ENCODE assay signal across 8 cellular contexts in genomic region chr5:140725799-140726471, GRCh38. TPM values are rescaled to one million over a fixed set of nuclear protein-coding genes. Genes with fewer than 3 reads are reported as not detected.
DNase-seq lines count a peak whose midpoint lies in the region; ATAC-seq and TF ChIP-seq lines count a peak whose summit lies in the region.

No MANE protein-coding gene starts in this region.

- no peaks in the 10 kb centered on the region for H4K20me1 ChIP-seq in hepatocyte (ENCODE audit: insufficient read depth, poor library complexity, severe bottlenecking)

- no peak overlapping the region for H3K27ac ChIP-seq in hepatocyte

- peak overlapping the region; percentile 59 for H2AFZ ChIP-seq in hepatocyte

- peak overlapping the region; percentile 76 for H3K4me3 Mint-ChIP-seq in activated naive CD8-positive, alpha-beta T cell treated with anti-CD3 and anti-CD28 coated beads for 36 hours

- 6% methylated on average over 23 of the region's 23 CpGs for WGBS in hepatocyte (ENCODE audit: low lambda C conversion rate, missing lambda C conversion rate)

- peaks cover 2% of the 10 kb centered on the region for H3K9me3 Mint-ChIP-seq in activated naive CD8-positive, alpha-beta T cell treated with anti-CD3 and anti-CD28 coated beads for 36 hours

- peak overlapping the region; percentile 80 for H3K27ac Mint-ChIP-seq in activated naive CD8-positive, alpha-beta T cell treated with anti-CD3 and anti-CD28 coated beads for 36 hours

- peaks cover 48% of the 10 kb centered on the region for H3K27me3 Mint-ChIP-seq in activated naive CD8-positive, alpha-beta T cell treated with anti-CD3 and anti-CD28 coated beads for 36 hours

- H3K27me3 ChIP-seq in hepatocyte: no peaks in the 10 kb centered on the region

- H3K36me3 ChIP-seq in hepatocyte (replicated peaks; ENCODE audit: insufficient read depth, low read depth): no peaks in the 10 kb centered on the region

- TF ChIP-seq CTCF in hepatocyte (IDR thresholded peaks at IDR 0.05; ENCODE audit: poor library complexity): no peak

- H3K4me2 ChIP-seq in hepatocyte: peak overlapping the region; percentile 75

- no peaks in the 10 kb centered on the region for H3K4me1 ChIP-seq in hepatocyte (ENCODE audit: insufficient read depth)

- no peaks in the 10 kb centered on the region for H3K9me3 ChIP-seq in hepatocyte (ENCODE audit: low read depth)

- H3K36me3 Mint-ChIP-seq in activated naive CD8-positive, alpha-beta T cell treated with anti-CD3 and anti-CD28 coated beads for 36 hours: no peaks in the 10 kb centered on the region

- H3K9me2 ChIP-seq in hepatocyte (replicated peaks; ENCODE audit: insufficient read depth): no peaks in the 10 kb centered on the region

- ATAC-seq in GM19397 (IDR thresholded peaks at IDR 0.05; ENCODE audit: unreplicated experiment) (peak; percentile 86), HG03469 (IDR thresholded peaks at IDR 0.05; ENCODE audit: unreplicated experiment) (peak; percentile 87), SK-N-SH treated with all-trans-retinoic acid at 6 μM for 48 hours (peak; percentile 97)

- peaks cover 6% of the 10 kb centered on the region for H3K4me1 Mint-ChIP-seq in activated naive CD8-positive, alpha-beta T cell treated with anti-CD3 and anti-CD28 coated beads for 36 hours

- DNase-seq in CD1c-positive myeloid dendritic cell (ENCODE audit: extremely low spot score) (peak; percentile 76), hepatocyte (ENCODE audit: low spot score) (peak; percentile 93), smooth muscle cell of the brain vasculature (ENCODE audit: low read depth, low spot score) (peak; percentile 57), NCI-H1105 treated with DMSO at 0.1 percent for 48 hours (lab: John Stamatoyannopoulos, UW) (no peak)
- peak; percentile 77 for DNase-seq in activated naive CD8-positive, alpha-beta T cell treated with anti-CD3 and anti-CD28 coated beads for 36 hours

- peak overlapping the region; percentile 37 for H3K4me3 ChIP-seq in hepatocyte

- H3K79me2 ChIP-seq in hepatocyte: no peaks in the 10 kb centered on the region

TF ChIP-seq in SK-N-SH treated with all-trans-retinoic acid at 6 μM for 48 hours, 23 proteins besides CTCF, POLR2A, EP300 and RAD21:
- peak; percentile 61; the same call in 1 of the 2 replicates for TF ChIP-seq POU6F1 (CRISPR knock-in tag; IDR thresholded peaks at IDR 0.05; ENCODE audit: borderline replicate concordance, low read depth)
- TF ChIP-seq ZFP3 (CRISPR knock-in tag; IDR thresholded peaks at IDR 0.05): no peak
- no peak for TF ChIP-seq ZFP30 (CRISPR knock-in tag; IDR thresholded peaks at IDR 0.05)
- TF ChIP-seq CREB5 (CRISPR knock-in tag; IDR thresholded peaks at IDR 0.05; ENCODE audit: low read depth): no peak
- no peak for TF ChIP-seq PPARA (CRISPR knock-in tag; IDR thresholded peaks at IDR 0.05; ENCODE audit: borderline replicate concordance)
- TF ChIP-seq CSRNP3 (CRISPR knock-in tag; IDR thresholded peaks at IDR 0.05): no peak
- TF ChIP-seq ARNTL (CRISPR knock-in tag; IDR thresholded peaks at IDR 0.05; ENCODE audit: borderline replicate concordance, low read depth): no peak
- 0 out of 2 replicates have a peak, but pooled peaks have one; percentile 31 for TF ChIP-seq PATZ1 (CRISPR knock-in tag; IDR thresholded peaks at IDR 0.05; ENCODE audit: borderline replicate concordance)

RNA-seq across cellular contexts. Expression of gene ZMAT2, which starts 25.7 kb away (rescaled TPM):
- 10 to 100 TPM; 64.8 to 67.2 TPM for total RNA-seq in activated naive CD8-positive, alpha-beta T cell treated with anti-CD3 and anti-CD28 coated beads for 36 hours
- total RNA-seq in hepatocyte: 37.7 and 40.9 TPM in 2 replicates
- polyA plus RNA-seq in hepatocyte: 29.5 and 47.6 TPM in 2 replicates

RNA-seq across cellular contexts. Expression of gene HARS2, which starts 34.7 kb away (rescaled TPM):
- 10 to 100 TPM; 23.6 to 24.0 TPM for total RNA-seq in activated naive CD8-positive, alpha-beta T cell treated with anti-CD3 and anti-CD28 coated beads for 36 hours
- total RNA-seq in hepatocyte: 22.8 and 26.9 TPM in 2 replicates
- 28.6 and 32.3 TPM in 2 replicates for polyA plus RNA-seq in hepatocyte

RNA-seq across cellular contexts. Expression of gene HARS1, which starts 34.8 kb away (rescaled TPM):
- 100 to 1,000 TPM in 1 of 2 experiments, 10 to 100 TPM in 1; 95.2 to 104 TPM for total RNA-seq in activated naive CD8-positive, alpha-beta T cell treated with anti-CD3 and anti-CD28 coated beads for 36 hours
- 40.0 and 41.1 TPM in 2 replicates for total RNA-seq in hepatocyte
- 56.6 and 58.8 TPM in 2 replicates for polyA plus RNA-seq in hepatocyte

RNA-seq across cellular contexts. Expression of gene DND1, which starts 52.6 kb away (rescaled TPM):
- total RNA-seq in activated naive CD8-positive, alpha-beta T cell treated with anti-CD3 and anti-CD28 coated beads for 36 hours: 1 to 10 TPM; 2.7 to 3.7 TPM
- total RNA-seq in hepatocyte: 0.36 and 1.3 TPM in 2 replicates
- 0.52 and 0.85 TPM in 2 replicates for polyA plus RNA-seq in hepatocyte
